Comparison of ENCODE assay signal across 13 cellular contexts in the genomic region with DNA sequence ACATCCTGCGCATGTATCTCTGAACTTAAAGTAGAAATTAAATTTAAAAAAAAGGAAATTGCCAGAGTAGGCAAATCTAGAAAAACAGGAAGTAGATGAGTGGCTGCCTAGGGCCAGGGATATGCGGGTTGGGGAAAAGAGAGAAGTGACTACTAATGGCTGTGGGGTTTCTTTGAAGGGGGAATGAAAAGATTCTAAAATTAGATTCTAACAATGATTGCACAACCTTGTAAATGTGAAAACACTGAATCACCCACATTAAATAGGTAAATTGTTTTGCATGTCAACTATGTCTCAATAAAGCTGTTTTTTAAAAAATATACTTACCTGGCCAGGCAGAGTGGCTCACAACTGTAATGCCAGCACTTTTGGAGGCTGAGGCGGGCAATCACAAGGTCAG. TPM values are rescaled to one million over a fixed set of nuclear protein-coding genes. Genes with fewer than 3 reads are reported as not detected.
DNase-seq lines count a peak whose midpoint lies in the region; ATAC-seq and TF ChIP-seq lines count a peak whose summit lies in the region.
"Had no signal": no experiment of that assay in that cellular context is flagged by ENCODE, and none has a peak within 500 bp of the region (broad histone marks: within the 10 kb centered on the region; RNA-seq: fewer than 3 reads in every experiment).

No MANE protein-coding gene starts in this region.

- H3K9me3 ChIP-seq in RWPE2 (ENCODE audit: severe bottlenecking), result no peaks in the 10 kb centered on the region

- peaks cover 7 to 13% of the 10 kb centered on the region in 2 donors for H3K27me3 Mint-ChIP-seq in natural killer cell (ENCODE audit: low read depth in 2 of 2)
- peaks cover 7 to 13% of the 10 kb centered on the region in 2 donors for H3K27me3 Mint-ChIP-seq in natural killer cell treated with Interleukin-12 subunit alpha and Interleukin-12 subunit beta and Interleukin-15 and Interleukin-18, amount 100 ng/mL, for 72 hours
- H3K27me3 Mint-ChIP-seq in central memory CD8-positive, alpha-beta T cell, result peaks cover 16% of the 10 kb centered on the region

- no peaks in the 10 kb centered on the region for H3K27me3 ChIP-seq in RWPE2 (ENCODE audit: insufficient read depth, poor library complexity, severe bottlenecking)
- H3K27me3 ChIP-seq: Peyer's patch had no signal

- no peak overlapping the region for H3K27ac ChIP-seq in RWPE2 (ENCODE audit: poor library complexity, severe bottlenecking)
- H3K27ac ChIP-seq: Peyer's patch had no signal

- H3K4me3 Mint-ChIP-seq in natural killer cell, result no peak overlapping the region
- no peak overlapping the region for H3K4me3 Mint-ChIP-seq in natural killer cell treated with Interleukin-12 subunit alpha and Interleukin-12 subunit beta and Interleukin-15 and Interleukin-18, amount 100 ng/mL, for 72 hours
- H3K4me3 Mint-ChIP-seq in central memory CD8-positive, alpha-beta T cell, result no peak overlapping the region
- H3K4me3 Mint-ChIP-seq: stimulated activated effector memory CD8-positive, alpha-beta T cell treated with anti-CD3 and anti-CD28 coated beads, Interleukin-12 subunit alpha, Interleukin-12 subunit beta, amount 100 ng/mL, for 72 hours had no signal

- H3K36me3 ChIP-seq in RWPE2 (ENCODE audit: low read depth), result no peaks in the 10 kb centered on the region
- H3K36me3 ChIP-seq: Peyer's patch had no signal

- H3K4me3 ChIP-seq in RWPE2 (ENCODE audit: severe bottlenecking), result no peak overlapping the region
- H3K4me3 ChIP-seq: Peyer's patch had no signal

- intact Hi-C loops in natural killer cell (cut with micrococcal nuclease), result no loop called here

- peaks cover 2 to 4% of the 10 kb centered on the region in 2 donors for H3K9me3 Mint-ChIP-seq in natural killer cell
- peaks cover 6% of the 10 kb centered on the region for H3K9me3 Mint-ChIP-seq in natural killer cell treated with Interleukin-12 subunit alpha and Interleukin-12 subunit beta and Interleukin-15 and Interleukin-18, amount 100 ng/mL, for 72 hours
- H3K9me3 Mint-ChIP-seq in central memory CD8-positive, alpha-beta T cell, result peaks cover 5% of the 10 kb centered on the region

- ATAC-seq in natural killer cell (peak in 2 of 3 donors; percentile 50 to 63), RWPE2 (ENCODE audit: low read depth) (0 out of 3 replicates have a peak, but pooled peaks have one; percentile 23), GM18511 (IDR thresholded peaks at IDR 0.05; ENCODE audit: unreplicated experiment) (no peak), GM18858 (IDR thresholded peaks at IDR 0.05; ENCODE audit: unreplicated experiment) (no peak)
- no peak for ATAC-seq in natural killer cell treated with Interleukin-12 subunit alpha and Interleukin-12 subunit beta and Interleukin-15 and Interleukin-18, amount 100 ng/mL, for 72 hours
- no peak for ATAC-seq in central memory CD8-positive, alpha-beta T cell (replicated peaks; ENCODE audit: extremely low read depth, poor library complexity, severe bottlenecking)
- ATAC-seq: stimulated activated effector memory CD8-positive, alpha-beta T cell treated with anti-CD3 and anti-CD28 coated beads, Interleukin-12 subunit alpha, Interleukin-12 subunit beta, amount 100 ng/mL, for 72 hours had no signal

- peaks cover 7% of the 10 kb centered on the region for H3K4me1 ChIP-seq in RWPE2 (ENCODE audit: insufficient read depth, poor library complexity, severe bottlenecking)
- H3K4me1 ChIP-seq: Peyer's patch had no signal

- no peak overlapping the region for H3K27ac Mint-ChIP-seq in natural killer cell
- H3K27ac Mint-ChIP-seq in natural killer cell treated with Interleukin-12 subunit alpha and Interleukin-12 subunit beta and Interleukin-15 and Interleukin-18, amount 100 ng/mL, for 72 hours, result peak overlapping the region in 1 of 2 donors; percentile 28
- peak overlapping the region; percentile 75 for H3K27ac Mint-ChIP-seq in central memory CD8-positive, alpha-beta T cell (ENCODE audit: low read depth)

- H3K36me3 Mint-ChIP-seq in natural killer cell, result peaks cover 5% of the 10 kb centered on the region
- H3K36me3 Mint-ChIP-seq in natural killer cell treated with Interleukin-12 subunit alpha and Interleukin-12 subunit beta and Interleukin-15 and Interleukin-18, amount 100 ng/mL, for 72 hours, result peaks cover 4% of the 10 kb centered on the region
- H3K36me3 Mint-ChIP-seq in central memory CD8-positive, alpha-beta T cell (ENCODE audit: insufficient read depth), result peaks cover 2% of the 10 kb centered on the region
- H3K36me3 Mint-ChIP-seq: stimulated activated effector memory CD8-positive, alpha-beta T cell treated with anti-CD3 and anti-CD28 coated beads, Interleukin-12 subunit alpha, Interleukin-12 subunit beta, amount 100 ng/mL, for 72 hours had no signal

- TF ChIP-seq CTCF in natural killer cell (IDR thresholded peaks at IDR 0.05) (no peak), RWPE2 (IDR thresholded peaks at IDR 0.05; ENCODE audit: poor library complexity, severe bottlenecking) (no peak)

- no peak for DNase-seq in natural killer cell
- DNase-seq in natural killer cell treated with Interleukin-12 subunit alpha and Interleukin-12 subunit beta and Interleukin-15 and Interleukin-18, amount 100 ng/mL, for 72 hours (ENCODE audit: low spot score), result no peak
- no peak for DNase-seq in RWPE2 (ENCODE audit: low spot score)
- DNase-seq in central memory CD8-positive, alpha-beta T cell (ENCODE audit: low spot score in 2 of 2), result no peak
- no peak for DNase-seq in islet precursor cell
- DNase-seq in HUDEP-2 (lab: John Stamatoyannopoulos, UW; ENCODE audit: unreplicated experiment in 76 of 76), result no peak
- DNase-seq: dermis blood vessel endothelial cell, GOT3, NCI-H2081 treated with DMSO at 0.1 percent for 48 hours had no signal

- no peaks in the 10 kb centered on the region for H3K4me1 Mint-ChIP-seq in natural killer cell
- H3K4me1 Mint-ChIP-seq in natural killer cell treated with Interleukin-12 subunit alpha and Interleukin-12 subunit beta and Interleukin-15 and Interleukin-18, amount 100 ng/mL, for 72 hours (ENCODE audit: low read depth in 2 of 2), result peaks cover 19 to 21% of the 10 kb centered on the region in 2 donors
- H3K4me1 Mint-ChIP-seq in central memory CD8-positive, alpha-beta T cell, result peaks cover 12% of the 10 kb centered on the region

RNA-seq across cellular contexts. Expression of a gene that starts 14.2 kb away (rescaled TPM):
- not detected for total RNA-seq in natural killer cell
- total RNA-seq in natural killer cell treated with Interleukin-12 subunit alpha and Interleukin-12 subunit beta and Interleukin-15 and Interleukin-18, amount 100 ng/mL, for 72 hours, result not detected
- total RNA-seq: dermis blood vessel endothelial cell, Peyer's patch had no signal

RNA-seq across cellular contexts. Expression of a gene that starts 60.0 kb away (rescaled TPM):
- under 1 TPM in 2 of 3 donors, not detected in 1; 0.14 to 0.34 TPM for total RNA-seq in natural killer cell
- not detected for total RNA-seq in natural killer cell treated with Interleukin-12 subunit alpha and Interleukin-12 subunit beta and Interleukin-15 and Interleukin-18, amount 100 ng/mL, for 72 hours
- total RNA-seq: dermis blood vessel endothelial cell, Peyer's patch had no signal

Comparison
In these comparisons a context has a peak if more than half of its experiments do, and no peak if none do; other contexts are left out.
1. ATAC-seq: peak in natural killer cell (2 of 3) and RWPE2 (single experiment); none in natural killer cell treated with Interleukin-12 subunit alpha and Interleukin-12 subunit beta and Interleukin-15 and Interleukin-18, amount 100 ng/mL, for 72 hours (0 of 2), central memory CD8-positive, alpha-beta T cell (single experiment), GM18511 (single experiment) and GM18858 (single experiment).